Comparison of ENCODE assay signal across 24 cellular contexts in genomic region chr19:45939792-45940514, GRCh38. TPM values are rescaled to one million over a fixed set of nuclear protein-coding genes. Genes with fewer than 3 reads are reported as not detected.
"Had no signal": no experiment of that assay in that cellular context is flagged by ENCODE, and none has a peak within 500 bp of the region (broad histone marks: within the 10 kb centered on the region; RNA-seq: fewer than 3 reads in every experiment).

No MANE protein-coding gene starts in this region.

- H3K9me3 ChIP-seq: body of pancreas, esophagus squamous epithelium, lower lobe of right lung had no signal

- H3K9ac ChIP-seq: parathyroid adenoma had no signal

- H3K4me3 Mint-ChIP-seq: activated B cell treated with CpG ODN at 0.5 μM for 24 hours; activated CD8-positive, alpha-beta T cell treated with anti-CD3 and anti-CD28 coated beads for 36 hours; activated T-cell treated with anti-CD3 and anti-CD28 coated beads, Interleukin-2, amount 50 U/mL, for 4 hours; mesothelial cell of epicardium; neural crest cell; T-helper 17 cell; type B pancreatic cell had no signal

- DNase-seq: activated B cell treated with CpG ODN at 0.5 μM for 24 hours; activated CD4-positive, alpha-beta T cell treated with anti-CD3 and anti-CD28 coated beads for 48 hours; activated CD8-positive, alpha-beta T cell treated with anti-CD3 and anti-CD28 coated beads for 36 hours; activated gamma-delta T cell; activated T-cell treated with anti-CD3 and anti-CD28 coated beads, Interleukin-2, amount 50 U/mL, for 4 hours; body of pancreas; central memory CD4-positive, alpha-beta T cell; esophagus squamous epithelium; hypothalamus; kidney glomerular epithelial cell; lower lobe of right lung; stimulated activated CD4-positive, alpha-beta T cell treated with anti-CD3 and anti-CD28 coated beads, Interleukin-4, amount 100 ng/mL, for 4 hours; stimulated activated CD8-positive, alpha-beta memory T cell treated with anti-CD3 and anti-CD28 coated beads, Interleukin-4, amount 100 ng/mL, for 48 hours; stimulated activated naive CD8-positive, alpha-beta T cell treated with anti-CD3 and anti-CD28 coated beads, Interleukin-15, Interleukin-2, amounts not matched to agents 100 U/mL and 50 U/mL, for 24 hours; T-helper 17 cell had no signal

- H2AFZ ChIP-seq: parathyroid adenoma had no signal

- H3K27ac ChIP-seq: body of pancreas, coronary artery, esophagus squamous epithelium, lower lobe of right lung, parathyroid adenoma, skin epidermis had no signal

- H3K36me3 Mint-ChIP-seq: mesothelial cell of epicardium, type B pancreatic cell had no signal

- H3K4me1 ChIP-seq: lower lobe of right lung, parathyroid adenoma had no signal

- ATAC-seq: activated CD8-positive, alpha-beta T cell treated with anti-CD3 and anti-CD28 coated beads for 36 hours; activated naive CD4-positive, alpha-beta T cell treated with anti-CD3 and anti-CD28 coated beads, Interleukin-2, amount 50 U/mL, for 72 hours; activated T-cell treated with anti-CD3 and anti-CD28 coated beads, Interleukin-2, amount 50 U/mL, for 4 hours; body of pancreas; lower lobe of right lung; stimulated activated naive CD8-positive, alpha-beta T cell treated with anti-CD3 and anti-CD28 coated beads, Interleukin-15, Interleukin-2, amounts not matched to agents 100 U/mL and 50 U/mL, for 24 hours; T-helper 17 cell had no signal

- H3K4me3 ChIP-seq: body of pancreas, coronary artery, lower lobe of right lung had no signal

- H3K27ac Mint-ChIP-seq: activated B cell treated with CpG ODN at 0.5 μM for 24 hours; activated CD8-positive, alpha-beta T cell treated with anti-CD3 and anti-CD28 coated beads for 36 hours; activated naive CD4-positive, alpha-beta T cell treated with anti-CD3 and anti-CD28 coated beads, Interleukin-2, amount 50 U/mL, for 72 hours; mesothelial cell of epicardium; T-helper 17 cell; type B pancreatic cell had no signal

- H3K4me1 Mint-ChIP-seq: activated B cell treated with CpG ODN at 0.5 μM for 24 hours, mesothelial cell of epicardium, neural crest cell had no signal

- H3K36me3 ChIP-seq: esophagus squamous epithelium, lower lobe of right lung had no signal

- H3K9me3 Mint-ChIP-seq: activated B cell treated with CpG ODN at 0.5 μM for 24 hours; activated CD8-positive, alpha-beta T cell treated with anti-CD3 and anti-CD28 coated beads for 36 hours; activated T-cell treated with anti-CD3 and anti-CD28 coated beads, Interleukin-2, amount 50 U/mL, for 4 hours; neural crest cell; type B pancreatic cell had no signal

RNA-seq across cellular contexts. Expression of gene NANOS2, which starts 25.4 kb away (rescaled TPM):
- total RNA-seq: activated B cell treated with CpG ODN at 0.5 μM for 24 hours; activated CD8-positive, alpha-beta T cell treated with anti-CD3 and anti-CD28 coated beads for 36 hours; activated naive CD4-positive, alpha-beta T cell treated with anti-CD3 and anti-CD28 coated beads, Interleukin-2, amount 50 U/mL, for 72 hours; activated T-cell treated with anti-CD3 and anti-CD28 coated beads, Interleukin-2, amount 50 U/mL, for 4 hours; body of pancreas; esophagus squamous epithelium; fibroblast of villous mesenchyme; lower lobe of right lung; mesothelial cell of epicardium; neural crest cell; renal cortical epithelial cell; T-helper 17 cell had no signal

RNA-seq across cellular contexts. Expression of gene NOVA2, which starts 33.7 kb away (rescaled TPM):
- total RNA-seq: activated B cell treated with CpG ODN at 0.5 μM for 24 hours; activated CD8-positive, alpha-beta T cell treated with anti-CD3 and anti-CD28 coated beads for 36 hours; activated T-cell treated with anti-CD3 and anti-CD28 coated beads, Interleukin-2, amount 50 U/mL, for 4 hours; fibroblast of villous mesenchyme; T-helper 17 cell had no signal
